Comparison of ENCODE assay signal across 21 cellular contexts in genomic region chr3:52364322-52364721, GRCh38.
"Had no signal": no experiment of that assay in that cellular context is flagged by ENCODE, and none has a peak within 500 bp of the region (broad histone marks: within the 10 kb centered on the region; RNA-seq: fewer than 3 reads in every experiment).

No MANE protein-coding gene starts in this region.

- H3K27ac Mint-ChIP-seq: activated CD4-positive, alpha-beta T cell treated with anti-CD3 and anti-CD28 coated beads for 36 hours; activated CD8-positive, alpha-beta T cell treated with anti-CD3 and anti-CD28 coated beads, Interleukin-2, amount 10 ng/mL, durations not matched to agents 7 days and 5 days; T-cell had no signal

- H3K4me1 Mint-ChIP-seq: activated CD4-positive, alpha-beta T cell treated with anti-CD3 and anti-CD28 coated beads for 36 hours; activated naive CD8-positive, alpha-beta T cell treated with anti-CD3 and anti-CD28 coated beads, Interleukin-2, amount 10 ng/mL, durations not matched to agents 7 days and 5 days; T-cell had no signal

- H3K27ac ChIP-seq: breast epithelium, SK-N-MC, WERI-Rb-1 had no signal

- H3K4me3 Mint-ChIP-seq: activated CD4-positive, alpha-beta T cell treated with anti-CD3 and anti-CD28 coated beads for 36 hours; activated CD8-positive, alpha-beta T cell treated with anti-CD3 and anti-CD28 coated beads, Interleukin-2, amount 10 ng/mL, durations not matched to agents 7 days and 5 days; activated naive CD8-positive, alpha-beta T cell treated with anti-CD3 and anti-CD28 coated beads, Interleukin-2, amount 10 ng/mL, durations not matched to agents 7 days and 5 days; T-cell had no signal

- H3K27me3 ChIP-seq: breast epithelium had no signal

- H3K27me3 Mint-ChIP-seq: activated CD4-positive, alpha-beta T cell treated with anti-CD3 and anti-CD28 coated beads for 36 hours; activated naive CD8-positive, alpha-beta T cell treated with anti-CD3 and anti-CD28 coated beads, Interleukin-2, amount 10 ng/mL, durations not matched to agents 7 days and 5 days; T-cell had no signal

- H3K36me3 Mint-ChIP-seq: activated naive CD8-positive, alpha-beta T cell treated with anti-CD3 and anti-CD28 coated beads, Interleukin-2, amount 10 ng/mL, durations not matched to agents 7 days and 5 days had no signal

- H3K4me1 ChIP-seq: breast epithelium had no signal

- H3K9me3 Mint-ChIP-seq: activated naive CD8-positive, alpha-beta T cell treated with anti-CD3 and anti-CD28 coated beads, Interleukin-2, amount 10 ng/mL, durations not matched to agents 7 days and 5 days; T-cell had no signal

- ATAC-seq: activated CD4-positive, alpha-beta T cell treated with anti-CD3 and anti-CD28 coated beads for 36 hours; activated CD8-positive, alpha-beta T cell treated with anti-CD3 and anti-CD28 coated beads, Interleukin-2, amount 10 ng/mL, durations not matched to agents 7 days and 5 days; PC-3; T-cell had no signal

- H3K9me3 ChIP-seq: breast epithelium had no signal

- H3K36me3 ChIP-seq: breast epithelium, WERI-Rb-1 had no signal

- DNase-seq: activated CD4-positive, alpha-beta T cell treated with anti-CD3 and anti-CD28 coated beads for 36 hours; activated CD8-positive, alpha-beta memory T cell treated with anti-CD3 and anti-CD28 coated beads, Interleukin-2, amount 50 U/mL, for 48 hours; activated CD8-positive, alpha-beta T cell treated with anti-CD3 and anti-CD28 coated beads, Interleukin-2, amount 10 ng/mL, durations not matched to agents 7 days and 5 days; activated naive CD4-positive, alpha-beta T cell treated with anti-CD3 and anti-CD28 coated beads, Interleukin-2, amount 50 U/mL, for 16 hours; activated naive CD8-positive, alpha-beta T cell treated with anti-CD3 and anti-CD28 coated beads, Interleukin-2, amount 10 ng/mL, durations not matched to agents 7 days and 5 days; activated T-cell treated with anti-CD3 and anti-CD28 coated beads, Interleukin-2, amount 50 U/mL, for 1 hour; aorta; central memory CD4-positive, alpha-beta T cell; Kasumi-1; NCI-H1105 treated with DMSO at 0.1 percent for 48 hours; NCI-H1436 treated with DMSO at 0.1 percent for 48 hours; NCI-H187; NCI-H2081; NCI-H2171; NCI-H226; NCI-H510A treated with DMSO at 0.1 percent for 48 hours; PC-3; T-cell; WERI-Rb-1 had no signal

- H3K4me3 ChIP-seq: breast epithelium, SK-N-MC had no signal
